In the genomic region with DNA sequence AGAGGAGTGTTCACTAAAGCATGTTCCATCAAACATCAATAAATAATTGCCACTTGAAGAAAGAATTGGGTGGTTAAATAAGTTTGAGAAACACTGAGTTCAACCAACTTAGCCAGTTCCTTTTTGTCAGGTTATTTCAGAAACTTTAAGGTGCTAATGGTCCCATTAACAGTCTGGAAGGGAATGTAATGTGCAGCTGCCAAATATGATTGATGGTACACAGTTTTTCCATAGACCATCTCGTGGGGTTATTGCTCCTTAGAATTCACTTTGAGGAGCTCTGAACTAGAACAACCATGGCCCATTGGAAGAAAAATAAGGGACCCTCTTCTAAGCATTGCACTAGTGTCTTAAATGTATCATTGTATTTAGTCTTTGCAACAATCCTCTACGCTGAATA, we compare ENCODE assay signal across 8 cellular contexts.
"Had no signal": no experiment of that assay in that cellular context is flagged by ENCODE, and none has a peak within 500 bp of the region (broad histone marks: within the 10 kb centered on the region; RNA-seq: fewer than 3 reads in every experiment).

No MANE protein-coding gene starts in this region.

- DNase-seq: GDM1, GF-D8 had no signal

- H3K4me3 ChIP-seq: GM12878 had no signal

- FAIRE-seq: G401.6, GM12878, GM12891, GM12892, GM18507, GM19239 had no signal

- ATAC-seq: GM12878 had no signal
